ENCODE assay signal across 9 cellular contexts in the genomic region with DNA sequence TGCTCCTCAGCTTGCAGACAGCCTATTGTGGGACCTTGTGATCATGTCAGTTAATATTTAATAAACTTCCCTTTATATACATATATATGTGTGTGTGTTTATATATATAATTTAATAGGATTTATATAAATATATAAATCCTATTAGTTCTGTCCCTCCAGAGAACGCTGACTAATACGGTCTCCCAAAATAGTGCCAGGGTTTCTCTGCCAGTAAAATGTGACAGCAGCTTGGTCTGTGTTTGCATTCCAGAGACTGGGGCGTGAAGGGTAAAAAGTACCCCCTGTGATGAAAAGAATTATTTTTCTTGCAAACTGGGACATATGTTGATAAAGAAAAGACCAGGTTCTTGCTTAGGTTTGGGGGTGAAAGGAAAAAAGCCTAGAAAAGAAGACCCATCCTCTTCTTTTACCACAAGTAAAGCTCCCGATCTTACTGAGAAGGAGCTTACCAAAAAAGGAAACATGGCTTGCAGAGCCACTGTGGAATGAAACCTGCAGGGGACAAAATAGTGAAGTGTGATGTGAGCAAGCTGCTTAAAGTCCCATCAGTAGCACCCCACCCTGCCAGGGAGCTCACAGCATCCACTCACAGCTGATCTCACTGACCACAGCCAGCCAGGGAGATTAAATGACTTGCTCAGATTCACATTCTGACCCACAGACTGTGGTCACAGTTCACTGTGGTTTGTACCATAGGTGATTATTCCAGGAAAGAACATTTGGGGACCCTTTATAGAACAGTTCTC.
DNase-seq lines count a peak whose midpoint lies in the region; ATAC-seq and TF ChIP-seq lines count a peak whose summit lies in the region.
"Had no signal": no experiment of that assay in that cellular context is flagged by ENCODE, and none has a peak within 500 bp of the region (broad histone marks: within the 10 kb centered on the region; RNA-seq: fewer than 3 reads in every experiment).

No MANE protein-coding gene starts in this region.

- H3K9me3 ChIP-seq in cardiac muscle cell (ENCODE audit: low read depth) (no peaks in the 10 kb centered on the region), thoracic aorta (no peaks in the 10 kb centered on the region)

- H3K4me3 ChIP-seq in LNCaP clone FGC (ENCODE audit: low read depth, low read length), result no peak overlapping the region
- no peak overlapping the region for H3K4me3 ChIP-seq in cardiac muscle cell
- H3K4me3 ChIP-seq in thoracic aorta, result peak overlapping the region; percentile 52
- H3K4me3 ChIP-seq in H7 (ENCODE audit: insufficient read depth, low read depth, low read length), result no peak overlapping the region

- H3K27me3 ChIP-seq in cardiac muscle cell (no peaks in the 10 kb centered on the region), thoracic aorta (replicated peaks; ENCODE audit: insufficient read depth) (no peaks in the 10 kb centered on the region), H7 (ENCODE audit: control insufficient read depth, insufficient read depth, low read length) (no peaks in the 10 kb centered on the region)

- H3K27ac ChIP-seq in cardiac muscle cell, result peak overlapping the region; percentile 94
- H3K27ac ChIP-seq in thoracic aorta, result peak overlapping the region; percentile 18 to 49

- H3K36me3 ChIP-seq in cardiac muscle cell, result no peaks in the 10 kb centered on the region
- no peaks in the 10 kb centered on the region for H3K36me3 ChIP-seq in thoracic aorta
- H3K36me3 ChIP-seq in H7 (replicated peaks; ENCODE audit: control insufficient read depth, insufficient read depth, low read length), result no peaks in the 10 kb centered on the region

- H3K4me1 ChIP-seq in cardiac muscle cell (ENCODE audit: low read depth) (peaks cover 21% of the 10 kb centered on the region), thoracic aorta (ENCODE audit: control insufficient read depth in 1 of 2, low read depth in 2 of 2) (peaks cover 4 to 14% of the 10 kb centered on the region in 2 donors)

- TF ChIP-seq CTCF in LNCaP clone FGC (IDR thresholded peaks at IDR 0.05; ENCODE audit: control insufficient read depth, extremely low read depth, insufficient read depth), result no peak
- TF ChIP-seq CTCF in cardiac muscle cell (IDR thresholded peaks at IDR 0.05; ENCODE audit: low read depth, low read length), result no peak
- no peak for TF ChIP-seq CTCF in thoracic aorta (IDR thresholded peaks at IDR 0.05)

- DNase-seq in LNCaP clone FGC (ENCODE audit: low read depth) (peak; percentile 7), cardiac muscle cell (ENCODE audit: low read depth in 1 of 2, low spot score in 1 of 2) (peak; percentile 13 to 62), thoracic aorta (ENCODE audit: low spot score) (no peak), Kasumi-1 (lab: John Stamatoyannopoulos, UW) (no peak), H7 (no peak), NCI-H526 (lab: John Stamatoyannopoulos, UW) (no peak)
- DNase-seq: activated effector memory CD4-positive, alpha-beta T cell treated with anti-CD3 and anti-CD28 coated beads, Interleukin-2, amount 50 U/mL, for 16 hours; NCI-H226 had no signal

- peak; percentile 60 for ATAC-seq in GM21786 (IDR thresholded peaks at IDR 0.05; ENCODE audit: unreplicated experiment)
- no peak for ATAC-seq in thoracic aorta (ENCODE audit: insufficient number of reproducible peaks, low FRiP score, low read depth)

Comparison
In these comparisons a context has a peak if more than half of its experiments do, and no peak if none do; other contexts are left out.
1. DNase-seq: peak in LNCaP clone FGC (single experiment) and cardiac muscle cell (2 of 2); none in thoracic aorta (single experiment), Kasumi-1 (0 of 2), H7 (single experiment) and NCI-H526 (0 of 2).